Comparison of ENCODE assay signal across 8 cellular contexts in the genomic region with DNA sequence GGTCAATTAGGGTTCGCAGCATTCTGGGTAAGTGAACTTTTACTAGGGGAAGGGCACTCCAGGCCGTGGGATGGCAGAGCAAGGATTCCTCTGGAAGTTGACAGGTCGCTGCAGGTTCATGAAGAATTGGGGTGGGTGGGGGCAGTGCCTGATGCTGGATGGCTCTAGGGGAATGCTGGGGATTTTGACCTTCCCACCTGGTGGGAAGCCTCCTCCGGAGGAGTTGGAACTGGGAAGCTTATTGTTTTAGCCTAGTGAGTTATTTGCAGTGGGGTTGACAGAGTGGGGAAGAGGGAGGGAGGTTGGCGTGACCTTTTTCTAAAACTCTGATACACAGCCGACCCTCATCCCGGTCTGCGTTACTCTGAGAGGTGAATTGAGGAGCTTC. TPM values are rescaled to one million over a fixed set of nuclear protein-coding genes. Genes with fewer than 3 reads are reported as not detected.
DNase-seq lines count a peak whose midpoint lies in the region; TF ChIP-seq lines count a peak whose summit lies in the region.

No MANE protein-coding gene starts in this region.

- H3K36me3 ChIP-seq in endocrine pancreas (ENCODE audit: control insufficient read depth, insufficient read depth, low read length): no peaks in the 10 kb centered on the region

- TF ChIP-seq CTCF in AG04449 (IDR thresholded peaks at IDR 0.05; ENCODE audit: insufficient read depth, low read length, missing control alignments) (no peak), nephron progenitor cell (IDR thresholded peaks at IDR 0.05) (no peak)

- H3K27me3 ChIP-seq in endocrine pancreas (ENCODE audit: control insufficient read depth, insufficient read depth, low read length): no peaks in the 10 kb centered on the region

- H3K27ac Mint-ChIP-seq in IgD-negative memory B cell (peak overlapping the region in 1 of 3 donors; percentile 39), nephron progenitor cell (no peak overlapping the region)

- H3K9me3 ChIP-seq in endocrine pancreas (ENCODE audit: control insufficient read depth, low read length): no peaks in the 10 kb centered on the region

- POLR2A ChIA-PET in AG04449 (lab: Yijun Ruan, JAX): no interaction called here

- peak overlapping the region; percentile 75 to 96 (median 88) for H3K4me3 Mint-ChIP-seq in IgD-negative memory B cell
- H3K4me3 Mint-ChIP-seq in nephron progenitor cell: peak overlapping the region; percentile 89

- peaks cover 5 to 7% (median 5%) of the 10 kb centered on the region in 3 donors for H3K4me1 Mint-ChIP-seq in IgD-negative memory B cell
- peaks cover 73% of the 10 kb centered on the region for H3K4me1 Mint-ChIP-seq in nephron progenitor cell

- no peaks in the 10 kb centered on the region for H3K9me3 Mint-ChIP-seq in IgD-negative memory B cell
- no peaks in the 10 kb centered on the region for H3K9me3 Mint-ChIP-seq in nephron progenitor cell

- DNase-seq in AG04449 (ENCODE audit: low read depth, low spot score) (no peak), nephron progenitor cell (no peak), NCI-H526 treated with DMSO at 0.1 percent for 48 hours (lab: John Stamatoyannopoulos, UW) (no peak), NOMO-1 treated with dmso at 0.1 percent for 144 hours (lab: John Stamatoyannopoulos, UW; ENCODE audit: unreplicated experiment) (no peak), SW480 (ENCODE audit: low spot score) (no peak), putamen (ENCODE audit: low spot score) (no peak)

- H3K36me3 Mint-ChIP-seq in IgD-negative memory B cell: peaks cover under 1% of the 10 kb centered on the region
- H3K36me3 Mint-ChIP-seq in nephron progenitor cell (ENCODE audit: low read depth): no peaks in the 10 kb centered on the region

- CTCF ChIA-PET in AG04449 (lab: Yijun Ruan, JAX): interaction anchor here (0.7 to 1.9 kb wide), 6 partner anchors 10 to 47 kb away, joined by 3 to 8 read pairs (median 5); a partner anchor contains a TSS

- H3K4me3 ChIP-seq in AG04449 (ENCODE audit: low read depth, low read length) (peak overlapping the region; percentile 21), endocrine pancreas (ENCODE audit: control insufficient read depth, insufficient read depth, low read length) (peak overlapping the region; percentile 6)

- H3K4me1 ChIP-seq in endocrine pancreas (ENCODE audit: control insufficient read depth, insufficient read depth, low read length): no peaks in the 10 kb centered on the region

- peaks cover 18% of the 10 kb centered on the region for H3K27me3 Mint-ChIP-seq in IgD-negative memory B cell
- peaks cover 21% of the 10 kb centered on the region for H3K27me3 Mint-ChIP-seq in nephron progenitor cell (ENCODE audit: low read depth, poor library complexity)

- no peak overlapping the region for H3K9ac ChIP-seq in endocrine pancreas (ENCODE audit: control insufficient read depth, insufficient read depth, low read length)

RNA-seq across cellular contexts. Expression of a gene that starts 0.6 kb away (rescaled TPM):
- polyA plus RNA-seq in IgD-negative memory B cell: 0.48 TPM

RNA-seq across cellular contexts. Expression of a gene that starts 31.1 kb away (rescaled TPM):
- 30.7 TPM for polyA plus RNA-seq in IgD-negative memory B cell

RNA-seq across cellular contexts. Expression of a gene that starts 33.8 kb away (rescaled TPM):
- polyA plus RNA-seq in IgD-negative memory B cell: 82.3 TPM

RNA-seq across cellular contexts. Expression of a gene that starts 47.3 kb away (rescaled TPM):
- polyA plus RNA-seq in IgD-negative memory B cell: 0.09 TPM
